In the genomic region with DNA sequence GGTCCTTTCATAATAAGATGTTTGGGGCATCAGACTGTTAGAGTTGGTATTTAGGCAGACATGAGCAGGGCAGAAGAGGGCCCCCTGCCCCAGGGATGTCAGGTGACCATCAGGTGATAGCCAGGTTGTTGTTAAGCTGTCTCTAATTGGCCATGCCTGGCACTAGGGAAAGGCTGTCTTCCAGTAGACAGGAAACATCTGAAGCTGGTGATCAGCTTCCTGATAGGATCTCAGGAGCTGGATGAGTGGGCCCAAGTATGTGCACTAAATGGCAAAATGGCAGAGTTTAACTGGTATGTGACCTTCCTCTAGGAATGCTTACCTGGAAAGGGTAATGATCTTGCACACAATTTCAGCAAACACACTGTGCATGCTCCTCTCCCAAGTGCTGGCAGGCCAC, we compare ENCODE assay signal across 40 cellular contexts.
"Had no signal": no experiment of that assay in that cellular context is flagged by ENCODE, and none has a peak within 500 bp of the region (broad histone marks: within the 10 kb centered on the region; RNA-seq: fewer than 3 reads in every experiment).

No MANE protein-coding gene starts in this region.

- FAIRE-seq: astrocyte, bronchial epithelial cell had no signal

- H3K27ac ChIP-seq: adrenal gland, ascending aorta, body of pancreas, brain microvascular endothelial cell, breast epithelium, cardiac muscle cell had no signal

- H3K27me3 Mint-ChIP-seq: activated naive CD4-positive, alpha-beta T cell treated with anti-CD3 and anti-CD28 coated beads, Interleukin-2, amount 50 U/mL, for 24 hours; activated naive CD8-positive, alpha-beta T cell; activated naive CD8-positive, alpha-beta T cell treated with anti-CD3 and anti-CD28 coated beads, Interleukin-2, amount 50 U/mL, for 24 hours; activated T-cell treated with anti-CD3 and anti-CD28 coated beads, Interleukin-2, amount 50 U/mL, for 24 hours; central memory CD8-positive, alpha-beta T cell had no signal

- DNase-seq: activated effector memory CD4-positive, alpha-beta T cell treated with anti-CD3 and anti-CD28 coated beads, Interleukin-2, amount 50 U/mL, for 16 hours; activated effector memory CD4-positive, alpha-beta T cell treated with Interleukin-2 at 50 U/mL for 16 hours; activated gamma-delta T cell; activated gamma-delta T cell treated with Interleukin-2 at 50 U/mL for 16 hours; activated naive CD4-positive, alpha-beta T cell; activated naive CD4-positive, alpha-beta T cell treated with anti-CD3 and anti-CD28 coated beads for 36 hours; activated naive CD4-positive, alpha-beta T cell treated with anti-CD3 and anti-CD28 coated beads, Interleukin-2, amount 10 ng/mL, durations not matched to agents 7 days and 5 days; activated naive CD4-positive, alpha-beta T cell treated with anti-CD3 and anti-CD28 coated beads, Interleukin-2, amount 50 U/mL, for 16 hours; activated naive CD4-positive, alpha-beta T cell treated with Interleukin-2 at 50 U/mL for 16 hours; activated naive CD8-positive, alpha-beta T cell treated with anti-CD3 and anti-CD28 coated beads for 36 hours; activated naive CD8-positive, alpha-beta T cell treated with anti-CD3 and anti-CD28 coated beads, Interleukin-2, amount 10 ng/mL, durations not matched to agents 7 days and 5 days; activated naive CD8-positive, alpha-beta T cell treated with anti-CD3 and anti-CD28 coated beads, Interleukin-2, amount 50 U/mL, for 24 hours; activated T-cell treated with anti-CD3 and anti-CD28 coated beads, Interleukin-2, amount 50 U/mL, for 1 hour; activated T-cell treated with anti-CD3 and anti-CD28 coated beads, Interleukin-2, amount 50 U/mL, for 24 hours; activated T-cell treated with anti-CD3 and anti-CD28 coated beads, Interleukin-2, amount 50 U/mL, for 4 hours; activated T-cell treated with anti-CD3 and anti-CD28 coated beads, Interleukin-2, amount 50 U/mL, for 48 hours; activated T-cell treated with anti-CD3 and anti-CD28 coated beads, Interleukin-2, amount 50 U/mL, for 72 hours; adrenal gland; amniotic stem cell; amygdala; anterior cingulate cortex; aorta; body of pancreas; brain microvascular endothelial cell; caudate nucleus; central memory CD4-positive, alpha-beta T cell; cerebellar nuclear complex had no signal

- H3K27me3 ChIP-seq: adrenal gland, ascending aorta, body of pancreas, brain microvascular endothelial cell, breast epithelium, cardiac muscle cell had no signal

- H3K4me3 Mint-ChIP-seq: activated naive CD4-positive, alpha-beta T cell treated with anti-CD3 and anti-CD28 coated beads for 36 hours; activated naive CD4-positive, alpha-beta T cell treated with anti-CD3 and anti-CD28 coated beads, Interleukin-2, amount 10 ng/mL, durations not matched to agents 7 days and 5 days; activated naive CD4-positive, alpha-beta T cell treated with anti-CD3 and anti-CD28 coated beads, Interleukin-2, amount 50 U/mL, for 24 hours; activated naive CD8-positive, alpha-beta T cell; activated naive CD8-positive, alpha-beta T cell treated with anti-CD3 and anti-CD28 coated beads for 36 hours; activated naive CD8-positive, alpha-beta T cell treated with anti-CD3 and anti-CD28 coated beads, Interleukin-2, amount 10 ng/mL, durations not matched to agents 7 days and 5 days; activated naive CD8-positive, alpha-beta T cell treated with anti-CD3 and anti-CD28 coated beads, Interleukin-2, amount 50 U/mL, for 24 hours; activated T-cell treated with anti-CD3 and anti-CD28 coated beads, Interleukin-2, amount 50 U/mL, for 24 hours; activated T-cell treated with anti-CD3 and anti-CD28 coated beads, Interleukin-2, amount 50 U/mL, for 4 hours; activated T-cell treated with anti-CD3 and anti-CD28 coated beads, Interleukin-2, amount 50 U/mL, for 72 hours; activated T-helper 1 cell treated with anti-CD3 and anti-CD28 coated beads, Interleukin-12 subunit alpha, Interleukin-12 subunit beta, Interleukin-2, Interleukin-4 antibody, amounts not matched to agents 30 ng/mL and 10 ng/mL and 1 ng/mL, durations not matched to agents 14 hours and 24 hours and 36 hours; activated T-helper 17 cell treated with anti-CD3 and anti-CD28 coated beads, Interleukin-2, amount 50 U/mL, for 72 hours; brain; central memory CD8-positive, alpha-beta T cell had no signal

- ATAC-seq: activated naive CD4-positive, alpha-beta T cell treated with anti-CD3 and anti-CD28 coated beads, Interleukin-2, amount 50 U/mL, for 72 hours; activated naive CD8-positive, alpha-beta T cell treated with anti-CD3 and anti-CD28 coated beads, Interleukin-2, amount 50 U/mL, for 24 hours; activated T-cell treated with anti-CD3 and anti-CD28 coated beads, Interleukin-2, amount 50 U/mL, for 4 hours; activated T-cell treated with anti-CD3 and anti-CD28 coated beads, Interleukin-2, amount 50 U/mL, for 72 hours; activated T-helper 17 cell treated with anti-CD3 and anti-CD28 coated beads, Interleukin-2, amount 50 U/mL, for 72 hours; body of pancreas had no signal

- H3K36me3 Mint-ChIP-seq: activated naive CD4-positive, alpha-beta T cell treated with anti-CD3 and anti-CD28 coated beads, Interleukin-2, amount 10 ng/mL, durations not matched to agents 7 days and 5 days; activated naive CD4-positive, alpha-beta T cell treated with anti-CD3 and anti-CD28 coated beads, Interleukin-2, amount 50 U/mL, for 24 hours; activated naive CD4-positive, alpha-beta T cell treated with anti-CD3 and anti-CD28 coated beads, Interleukin-2, amount 50 U/mL, for 72 hours; activated naive CD8-positive, alpha-beta T cell; activated naive CD8-positive, alpha-beta T cell treated with anti-CD3 and anti-CD28 coated beads for 36 hours; activated naive CD8-positive, alpha-beta T cell treated with anti-CD3 and anti-CD28 coated beads, Interleukin-2, amount 10 ng/mL, durations not matched to agents 7 days and 5 days; brain had no signal

- H3K4me3 ChIP-seq: adrenal gland, ascending aorta, body of pancreas, breast epithelium, cardiac muscle cell had no signal

- H3K4me1 Mint-ChIP-seq: activated naive CD4-positive, alpha-beta T cell treated with anti-CD3 and anti-CD28 coated beads, Interleukin-2, amount 50 U/mL, for 24 hours; activated naive CD8-positive, alpha-beta T cell treated with anti-CD3 and anti-CD28 coated beads for 36 hours; activated naive CD8-positive, alpha-beta T cell treated with anti-CD3 and anti-CD28 coated beads, Interleukin-2, amount 50 U/mL, for 24 hours; activated T-helper 17 cell treated with anti-CD3 and anti-CD28 coated beads, Interleukin-2, amount 50 U/mL, for 72 hours had no signal

- H3K27ac Mint-ChIP-seq: activated naive CD4-positive, alpha-beta T cell treated with anti-CD3 and anti-CD28 coated beads for 36 hours; activated naive CD4-positive, alpha-beta T cell treated with anti-CD3 and anti-CD28 coated beads, Interleukin-2, amount 10 ng/mL, durations not matched to agents 7 days and 5 days; activated naive CD4-positive, alpha-beta T cell treated with anti-CD3 and anti-CD28 coated beads, Interleukin-2, amount 50 U/mL, for 24 hours; activated naive CD4-positive, alpha-beta T cell treated with anti-CD3 and anti-CD28 coated beads, Interleukin-2, amount 50 U/mL, for 72 hours; activated naive CD8-positive, alpha-beta T cell; activated naive CD8-positive, alpha-beta T cell treated with anti-CD3 and anti-CD28 coated beads for 36 hours; activated naive CD8-positive, alpha-beta T cell treated with anti-CD3 and anti-CD28 coated beads, Interleukin-2, amount 50 U/mL, for 24 hours; activated T-cell treated with anti-CD3 and anti-CD28 coated beads, Interleukin-2, amount 50 U/mL, for 24 hours; activated T-cell treated with anti-CD3 and anti-CD28 coated beads, Interleukin-2, amount 50 U/mL, for 72 hours; activated T-helper 1 cell treated with anti-CD3 and anti-CD28 coated beads, Interleukin-12 subunit alpha, Interleukin-12 subunit beta, Interleukin-2, Interleukin-4 antibody, amounts not matched to agents 30 ng/mL and 10 ng/mL and 1 ng/mL, durations not matched to agents 14 hours and 24 hours and 36 hours; activated T-helper 17 cell treated with anti-CD3 and anti-CD28 coated beads, Interleukin-2, amount 50 U/mL, for 72 hours; activated T-helper 2 cell treated with anti-CD3 and anti-CD28 coated beads, Interferon-gamma antibody, Interleukin-2, Interleukin-4, amounts not matched to agents 10 μg/mL and 5 μg/mL and 100 μg/mL, durations not matched to agents 14 hours and 24 hours and 36 hours had no signal

- H3K36me3 ChIP-seq: adrenal gland, ascending aorta, brain microvascular endothelial cell, breast epithelium, cardiac muscle cell had no signal

- H3K9me3 ChIP-seq: adrenal gland, ascending aorta, body of pancreas, breast epithelium had no signal

- H3K9me3 Mint-ChIP-seq: activated naive CD4-positive, alpha-beta T cell treated with anti-CD3 and anti-CD28 coated beads for 36 hours; activated naive CD4-positive, alpha-beta T cell treated with anti-CD3 and anti-CD28 coated beads, Interleukin-2, amount 10 ng/mL, durations not matched to agents 7 days and 5 days; activated naive CD4-positive, alpha-beta T cell treated with anti-CD3 and anti-CD28 coated beads, Interleukin-2, amount 50 U/mL, for 24 hours; activated naive CD4-positive, alpha-beta T cell treated with anti-CD3 and anti-CD28 coated beads, Interleukin-2, amount 50 U/mL, for 72 hours; activated naive CD8-positive, alpha-beta T cell treated with anti-CD3 and anti-CD28 coated beads for 36 hours; activated naive CD8-positive, alpha-beta T cell treated with anti-CD3 and anti-CD28 coated beads, Interleukin-2, amount 10 ng/mL, durations not matched to agents 7 days and 5 days; activated naive CD8-positive, alpha-beta T cell treated with anti-CD3 and anti-CD28 coated beads, Interleukin-2, amount 50 U/mL, for 24 hours; activated T-cell treated with anti-CD3 and anti-CD28 coated beads, Interleukin-2, amount 50 U/mL, for 24 hours; activated T-cell treated with anti-CD3 and anti-CD28 coated beads, Interleukin-2, amount 50 U/mL, for 4 hours; activated T-cell treated with anti-CD3 and anti-CD28 coated beads, Interleukin-2, amount 50 U/mL, for 72 hours; activated T-helper 1 cell treated with anti-CD3 and anti-CD28 coated beads, Interleukin-12 subunit alpha, Interleukin-12 subunit beta, Interleukin-2, Interleukin-4 antibody, amounts not matched to agents 30 ng/mL and 10 ng/mL and 1 ng/mL, durations not matched to agents 14 hours and 24 hours and 36 hours; activated T-helper 17 cell treated with anti-CD3 and anti-CD28 coated beads, Interleukin-2, amount 50 U/mL, for 72 hours; activated T-helper 2 cell treated with anti-CD3 and anti-CD28 coated beads, Interferon-gamma antibody, Interleukin-2, Interleukin-4, amounts not matched to agents 10 μg/mL and 5 μg/mL and 100 μg/mL, durations not matched to agents 14 hours and 24 hours and 36 hours; central memory CD8-positive, alpha-beta T cell had no signal

- H3K4me1 ChIP-seq: adrenal gland, ascending aorta, body of pancreas, breast epithelium had no signal
